8 cellular contexts compared by ENCODE assay signal in genomic region chr10:113381906-113382562, GRCh38.
DNase-seq lines count a peak whose midpoint lies in the region; ATAC-seq lines count a peak whose summit lies in the region.

No MANE protein-coding gene starts in this region.

- no peaks in the 10 kb centered on the region for H3K9me3 Mint-ChIP-seq in stimulated activated naive CD8-positive, alpha-beta T cell treated with anti-CD3 and anti-CD28 coated beads, Interleukin-15, amount 100 ng/mL, for 72 hours

- peak overlapping the region; percentile 49 to 62 for H3K4me3 Mint-ChIP-seq in stimulated activated naive CD8-positive, alpha-beta T cell treated with anti-CD3 and anti-CD28 coated beads, Interleukin-15, amount 100 ng/mL, for 72 hours

- no peaks in the 10 kb centered on the region for H3K36me3 ChIP-seq in SK-N-MC (ENCODE audit: insufficient read depth, low read length)

- no peak overlapping the region for H3K27ac ChIP-seq in SK-N-MC

- H3K9me3 ChIP-seq in SK-N-MC (ENCODE audit: low read depth, low read length) = no peaks in the 10 kb centered on the region

- peak; percentile 58 for ATAC-seq in GM21381 (IDR thresholded peaks at IDR 0.05; ENCODE audit: unreplicated experiment)
- ATAC-seq in stimulated activated naive CD8-positive, alpha-beta T cell treated with anti-CD3 and anti-CD28 coated beads, Interleukin-15, amount 100 ng/mL, for 72 hours = peak; percentile 66

- H3K27me3 Mint-ChIP-seq in stimulated activated naive CD8-positive, alpha-beta T cell treated with anti-CD3 and anti-CD28 coated beads, Interleukin-15, amount 100 ng/mL, for 72 hours = peaks cover 21% of the 10 kb centered on the region

- peaks cover 32% of the 10 kb centered on the region for H3K4me1 Mint-ChIP-seq in stimulated activated naive CD8-positive, alpha-beta T cell treated with anti-CD3 and anti-CD28 coated beads, Interleukin-15, amount 100 ng/mL, for 72 hours

- H3K4me3 ChIP-seq in SK-N-MC = peak overlapping the region; percentile 29

- H3K27ac Mint-ChIP-seq in stimulated activated naive CD8-positive, alpha-beta T cell treated with anti-CD3 and anti-CD28 coated beads, Interleukin-15, amount 100 ng/mL, for 72 hours = no peak overlapping the region

- H3K9ac ChIP-seq in SK-N-MC (ENCODE audit: insufficient read length) = no peak overlapping the region

- DNase-seq in AG08395 (ENCODE audit: low spot score) (peak; percentile 75), SK-N-MC (ENCODE audit: low read depth, low spot score) (no peak), foreskin melanocyte (peak; percentile 85), NCI-H187 treated with DMSO at 0.1 percent for 48 hours (lab: John Stamatoyannopoulos, UW) (no peak), RKO (ENCODE audit: low spot score) (no peak), C1 segment of cervical spinal cord (lab: John Stamatoyannopoulos, UW) (no peak)
- DNase-seq in stimulated activated naive CD8-positive, alpha-beta T cell treated with anti-CD3 and anti-CD28 coated beads, Interleukin-15, amount 100 ng/mL, for 72 hours = peak; percentile 4 to 21

Comparison
In these comparisons a context has a peak if more than half of its experiments do, and no peak if none do; other contexts are left out.
1. DNase-seq: peak in AG08395 (single experiment), foreskin melanocyte (single experiment) and stimulated activated naive CD8-positive, alpha-beta T cell treated with anti-CD3 and anti-CD28 coated beads, Interleukin-15, amount 100 ng/mL, for 72 hours (2 of 2); none in SK-N-MC (single experiment), NCI-H187 treated with DMSO at 0.1 percent for 48 hours (single experiment), RKO (single experiment) and C1 segment of cervical spinal cord (0 of 14).